ENCODE assay signal across 1 cellular context in genomic region chr4:189940178-189941004, GRCh38.
A peak's percentile ranks its signal among the peaks of the same experiment; 100 is the strongest.
TF ChIP-seq lines count a peak whose summit lies in the region.

Gene FRG1, plus strand, starts transcription at chr4:189940872. Its CDS starts 138 bp downstream, at chr4:189941010.

TF ChIP-seq in HEK293, 187 proteins besides CTCF, POLR2A, EP300 and RAD21 (continued from another document and continues in another):
- TF ChIP-seq BCL11A (tag by site-specific recombination; IDR thresholded peaks at IDR 0.05; ENCODE audit: low read depth) = no peak
- TF ChIP-seq ZNF24 (tag by site-specific recombination; IDR thresholded peaks at IDR 0.05) = peak; percentile 45; the same call in 1 of the 2 replicates
- no peak for TF ChIP-seq ZBTB48 (tag by site-specific recombination; IDR thresholded peaks at IDR 0.05)
- TF ChIP-seq ZNF488 (tag by site-specific recombination; IDR thresholded peaks at IDR 0.05) = no peak
- no peak for TF ChIP-seq ZBTB21 (tag by site-specific recombination; IDR thresholded peaks at IDR 0.05)
- no peak for TF ChIP-seq ZNF2 (tag by site-specific recombination; IDR thresholded peaks at IDR 0.05)
- TF ChIP-seq YY1 (tag by site-specific recombination; IDR thresholded peaks at IDR 0.05) = 0 out of 2 replicates have a peak, but pooled peaks have one; percentile 38
- TF ChIP-seq IKZF3 (tag by site-specific recombination; IDR thresholded peaks at IDR 0.05) = peak; percentile 74
- no peak for TF ChIP-seq ZNF26 (tag by site-specific recombination; IDR thresholded peaks at IDR 0.05)
- no peak for TF ChIP-seq ZNF433 (tag by site-specific recombination; IDR thresholded peaks at IDR 0.05; ENCODE audit: low read depth)
- TF ChIP-seq ZNF121 (tag by site-specific recombination; IDR thresholded peaks at IDR 0.05) = 0 out of 2 replicates have a peak, but pooled peaks have one; percentile 33
- no peak for TF ChIP-seq ZNF148 (tag by site-specific recombination; IDR thresholded peaks at IDR 0.05; ENCODE audit: borderline replicate concordance)
- TF ChIP-seq SALL2 (tag by site-specific recombination; IDR thresholded peaks at IDR 0.05; ENCODE audit: borderline replicate concordance) = no peak
- peak; percentile 39; the same call in 1 of the 2 replicates for TF ChIP-seq INSM2 (tag by site-specific recombination; IDR thresholded peaks at IDR 0.05)
- no peak for TF ChIP-seq ZNF596 (tag by site-specific recombination; IDR thresholded peaks at IDR 0.05)
- TF ChIP-seq KLF9 (tag by site-specific recombination; IDR thresholded peaks at IDR 0.05; ENCODE audit: low read depth) = no peak
- TF ChIP-seq PRDM4 (tag by site-specific recombination; IDR thresholded peaks at IDR 0.05) = peak; percentile 73
- no peak for TF ChIP-seq GLIS1 (tag by site-specific recombination; IDR thresholded peaks at IDR 0.05)
- no peak for TF ChIP-seq ZNF174 (tag by site-specific recombination; IDR thresholded peaks at IDR 0.05)
- no peak for TF ChIP-seq HIC1 (tag by site-specific recombination; IDR thresholded peaks at IDR 0.05)
- TF ChIP-seq ZNF600 (tag by site-specific recombination; IDR thresholded peaks at IDR 0.05) = peak; percentile 89
- TF ChIP-seq ZNF645 (tag by site-specific recombination; IDR thresholded peaks at IDR 0.05) = no peak
- 0 out of 2 replicates have a peak, but pooled peaks have one; percentile 64 for TF ChIP-seq ZNF610 (tag by site-specific recombination; IDR thresholded peaks at IDR 0.05; ENCODE audit: borderline replicate concordance)
- TF ChIP-seq ZIC2 (tag by site-specific recombination; IDR thresholded peaks at IDR 0.05) = 0 out of 2 replicates have a peak, but pooled peaks have one; percentile 14
- TF ChIP-seq KLF8 (tag by site-specific recombination; IDR thresholded peaks at IDR 0.05) = peak; percentile 81
- TF ChIP-seq ZFHX2 (tag by site-specific recombination; conservative IDR thresholded peaks at IDR 0.05) = no peak; the same call in 1 of the 2 replicates
- no peak for TF ChIP-seq YY2 (tag by site-specific recombination; IDR thresholded peaks at IDR 0.05)
- TF ChIP-seq ZNF660 (tag by site-specific recombination; IDR thresholded peaks at IDR 0.05) = peak; percentile 93
- peak; percentile 63 for TF ChIP-seq ZBTB17 (tag by site-specific recombination; IDR thresholded peaks at IDR 0.05)
- TF ChIP-seq ZNF544 (tag by site-specific recombination; IDR thresholded peaks at IDR 0.05) = no peak
- no peak for TF ChIP-seq ZNF791 (tag by site-specific recombination; IDR thresholded peaks at IDR 0.05)
- TF ChIP-seq ZNF513 (tag by site-specific recombination; IDR thresholded peaks at IDR 0.05) = no peak
- TF ChIP-seq ZNF629 (tag by site-specific recombination; IDR thresholded peaks at IDR 0.05) = peak; percentile 78
- TF ChIP-seq ZBTB8A (tag by site-specific recombination; IDR thresholded peaks at IDR 0.05) = peak; percentile 95
- TF ChIP-seq ELK4 (IDR thresholded peaks at IDR 0.05; ENCODE audit: borderline replicate concordance, low read depth, low read length) = no peak
- no peak for TF ChIP-seq ZSCAN16 (tag by site-specific recombination; IDR thresholded peaks at IDR 0.05)
- peak; percentile 69 for TF ChIP-seq ZNF394 (tag by site-specific recombination; IDR thresholded peaks at IDR 0.05; ENCODE audit: borderline replicate concordance)
- TF ChIP-seq ZNF19 (tag by site-specific recombination; IDR thresholded peaks at IDR 0.05; ENCODE audit: low read depth) = no peak
- no peak for TF ChIP-seq ZNF670 (tag by site-specific recombination; IDR thresholded peaks at IDR 0.05; ENCODE audit: low read depth)
- no peak for TF ChIP-seq ZNF362 (tag by site-specific recombination; IDR thresholded peaks at IDR 0.05)
- no peak for TF ChIP-seq ZNF175 (tag by site-specific recombination; IDR thresholded peaks at IDR 0.05)
